In the genomic region with DNA sequence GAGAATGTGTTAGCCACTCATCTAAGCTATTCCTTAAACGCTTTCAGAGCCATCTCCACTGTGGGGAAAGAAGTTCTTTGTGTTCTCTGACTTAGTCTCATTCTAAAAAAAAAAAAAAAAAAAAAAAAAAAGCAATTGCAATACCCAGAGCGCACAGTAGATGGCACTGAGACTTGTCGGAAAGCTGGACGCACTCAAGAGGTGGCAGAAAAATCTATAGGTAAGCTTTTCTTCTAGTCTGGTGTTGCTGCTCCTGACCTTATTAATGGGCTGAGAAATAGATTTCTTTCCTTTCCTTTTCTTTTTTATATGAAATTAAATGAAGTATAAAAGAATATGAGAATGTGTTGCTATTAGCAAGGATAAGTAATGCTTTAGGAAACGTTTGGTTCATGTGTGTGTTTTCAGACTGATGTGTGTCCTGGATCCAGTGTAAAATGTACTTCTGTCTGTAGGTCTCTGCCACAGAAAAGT, we compare ENCODE assay signal across 1 cellular context.
TF ChIP-seq lines count a peak whose summit lies in the region.

No MANE protein-coding gene starts in this region.

TF ChIP-seq in HepG2, 621 proteins besides CTCF, POLR2A, EP300 and RAD21:
- TF ChIP-seq KAT2B (IDR thresholded peaks at IDR 0.05; ENCODE audit: borderline replicate concordance, low read depth, low read length): peak; percentile 46; the same call in 1 of the 2 replicates
- peak; percentile 65; the same call in 1 of the 2 replicates for TF ChIP-seq ZNF7 (CRISPR knock-in tag; IDR thresholded peaks at IDR 0.05)
- TF ChIP-seq, protein P1, sequence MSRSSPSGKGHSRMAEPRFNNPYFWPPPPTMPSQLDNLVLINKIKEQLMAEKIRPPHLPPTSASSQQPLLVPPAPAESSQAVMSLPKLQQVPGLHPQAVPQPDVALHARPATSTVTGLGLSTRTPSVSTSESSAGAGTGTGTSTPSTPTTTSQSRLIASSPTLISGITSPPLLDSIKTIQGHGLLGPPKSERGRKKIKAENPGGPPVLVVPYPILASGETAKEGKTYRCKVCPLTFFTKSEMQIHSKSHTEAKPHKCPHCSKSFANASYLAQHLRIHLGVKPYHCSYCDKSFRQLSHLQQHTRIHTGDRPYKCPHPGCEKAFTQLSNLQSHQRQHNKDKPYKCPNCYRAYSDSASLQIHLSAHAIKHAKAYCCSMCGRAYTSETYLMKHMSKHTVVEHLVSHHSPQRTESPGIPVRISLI (CRISPR knock-in tag; IDR thresholded peaks at IDR 0.05; ENCODE audit: borderline replicate concordance): peak; percentile 94
- no peak for TF ChIP-seq FOXA3 (CRISPR knock-in tag; IDR thresholded peaks at IDR 0.05)
- TF ChIP-seq SMC3 (IDR thresholded peaks at IDR 0.05; ENCODE audit: low read length): peak; percentile 60; the same call in 1 of the 2 replicates
- peak; percentile 66 for TF ChIP-seq STAG1 (CRISPR knock-in tag; IDR thresholded peaks at IDR 0.05)
- TF ChIP-seq ZNF230 (CRISPR knock-in tag; IDR thresholded peaks at IDR 0.05): no peak
- no peak for TF ChIP-seq ZNF138 (CRISPR knock-in tag; IDR thresholded peaks at IDR 0.05; ENCODE audit: low read depth)
- peak; percentile 95 for TF ChIP-seq ONECUT2 (CRISPR knock-in tag; IDR thresholded peaks at IDR 0.05)
